ENCODE assay signal across 8 cellular contexts in the genomic region with DNA sequence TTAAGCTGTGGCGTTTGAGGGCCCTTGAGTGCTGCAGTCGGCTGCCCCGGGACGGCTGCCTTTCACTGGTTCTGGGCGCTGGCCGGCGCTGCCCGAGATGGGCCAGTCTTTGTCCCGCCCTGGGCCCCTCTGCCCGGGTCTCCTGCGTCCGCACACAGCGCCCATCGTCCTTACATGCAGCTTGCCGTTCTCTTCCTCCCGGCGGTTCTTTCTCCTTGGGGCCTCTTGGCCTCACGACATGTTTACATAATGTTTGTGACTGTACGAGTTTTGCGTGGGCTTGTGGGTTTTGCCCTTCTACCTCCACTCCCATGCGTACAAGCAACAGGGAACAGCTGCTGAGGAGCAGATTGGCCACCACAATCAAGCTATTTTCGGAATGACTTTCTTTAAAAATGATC. TPM values are rescaled to one million over a fixed set of nuclear protein-coding genes. Genes with fewer than 3 reads are reported as not detected.
DNase-seq lines count a peak whose midpoint lies in the region; ATAC-seq and TF ChIP-seq lines count a peak whose summit lies in the region.

No MANE protein-coding gene starts in this region.

- peak overlapping the region; percentile 93 for H3K4me2 ChIP-seq in BLaER1

- TF ChIP-seq CTCF in RWPE1 (conservative IDR thresholded peaks at IDR 0.05; ENCODE audit: low read depth) (no peak), astrocyte of the spinal cord (IDR thresholded peaks at IDR 0.05; ENCODE audit: low read depth, low read length) (no peak), gastrocnemius medialis (IDR thresholded peaks at IDR 0.05 in 4 of 5, conservative IDR thresholded peaks at IDR 0.05 in 1 of 5) (no peak)

- CTCF ChIA-PET in RWPE1 (lab: Yijun Ruan, JAX), result interaction anchor here (1.2 to 1.4 kb wide), 4 partner anchors 19 to 383 kb away, joined by 3 to 6 read pairs (median 4); no protein-coding TSS in a partner anchor

- POLR2A ChIA-PET in RWPE1 (lab: Yijun Ruan, JAX; ENCODE audit: low non-redundant PET), result interaction anchor here (1.4 kb wide), 1 partner anchor 32 kb away, joined by 4 read pairs; no protein-coding TSS in a partner anchor

- H3K36me3 ChIP-seq in BLaER1 (no peaks in the 10 kb centered on the region), iPS-15b (ENCODE audit: control insufficient read depth, insufficient read depth, low read length) (no peaks in the 10 kb centered on the region), gastrocnemius medialis (no peaks in the 10 kb centered on the region)

- peaks cover 25% of the 10 kb centered on the region for H4K20me1 ChIP-seq in BLaER1

- TF ChIP-seq POLR2A in gastrocnemius medialis (IDR thresholded peaks at IDR 0.05), result no peak

- intact Hi-C loops in gastrocnemius medialis (cut with DNase I; ENCODE audit: low total_unique reads), result loop anchor here (2.0 to 5.0 kb wide), 3 partner anchors 140 to 450 kb away; partner anchors contain the start of gene FCHO2

- DNase-seq in RWPE1 (ENCODE audit: low spot score), result peak; percentile 64
- DNase-seq in astrocyte of the spinal cord (ENCODE audit: low read depth, low spot score), result peak; percentile 54
- peak; percentile 31 to 54 for DNase-seq in gastrocnemius medialis
- DNase-seq in COLO829 (ENCODE audit: low spot score), result no peak

- in situ Hi-C loops in astrocyte of the spinal cord (cut with HindIII; ENCODE audit: low sequenced_read_pairs), result no loop called here
- in situ Hi-C loops in gastrocnemius medialis (cut with MboI; ENCODE audit: low sequenced_read_pairs in 4 of 4), result loop anchor here (10.0 to 25.0 kb wide), 6 partner anchors 192 to 680 kb away; no protein-coding TSS in a partner anchor

- H3K27ac ChIP-seq in BLaER1 (peak overlapping the region; percentile 96), RWPE1 (peak overlapping the region; percentile 99), gastrocnemius medialis (peak overlapping the region; percentile 96 to 98 (median 98))

- no peaks in the 10 kb centered on the region for H3K9me3 ChIP-seq in BLaER1
- H3K9me3 ChIP-seq in iPS-15b (ENCODE audit: control insufficient read depth, insufficient read depth, low read length), result no peaks in the 10 kb centered on the region
- H3K9me3 ChIP-seq in gastrocnemius medialis, result no peaks in the 10 kb centered on the region

- H3K4me1 ChIP-seq in BLaER1 (peaks cover 31% of the 10 kb centered on the region), iPS-15b (ENCODE audit: control insufficient read depth, insufficient read depth, low read length) (peaks cover 13% of the 10 kb centered on the region), gastrocnemius medialis (peaks cover 31 to 42% of the 10 kb centered on the region in 2 donors)

- H3K27me3 ChIP-seq in BLaER1 (no peaks in the 10 kb centered on the region), iPS-15b (ENCODE audit: control insufficient read depth, insufficient read depth, low read length) (peaks cover 4% of the 10 kb centered on the region), gastrocnemius medialis (no peaks in the 10 kb centered on the region)

- H3K4me3 ChIP-seq in BLaER1 (peak overlapping the region; percentile 78), astrocyte of the spinal cord (ENCODE audit: low read depth, low read length) (peak overlapping the region; percentile 71), iPS-15b (ENCODE audit: low read depth, low read length) (peak overlapping the region; percentile 81), gastrocnemius medialis (peak overlapping the region; percentile 71 to 90 (median 88))

- ATAC-seq in GM18909 (IDR thresholded peaks at IDR 0.05; ENCODE audit: poor library complexity, unreplicated experiment), result peak; percentile 37
- peak; percentile 28 for ATAC-seq in HG03103 (IDR thresholded peaks at IDR 0.05; ENCODE audit: low read depth, unreplicated experiment)
- peak; percentile 54 to 59 for ATAC-seq in gastrocnemius medialis

- H3K9ac ChIP-seq in BLaER1, result peak overlapping the region; percentile 97
- peak overlapping the region; percentile 74 for H3K9ac ChIP-seq in iPS-15b (ENCODE audit: low read depth, low read length)

RNA-seq across cellular contexts. Expression of gene TNPO1, which starts 0.6 kb away (rescaled TPM):
- 100 to 1,000 TPM in 3 of 4 donors, 10 to 100 TPM in 1; 96.8 to 130 (median 111) TPM for total RNA-seq in gastrocnemius medialis
